In genomic region chr9:117703538-117703937, GRCh38 we compare ENCODE assay signal across 8 cellular contexts. TPM values are rescaled to one million over a fixed set of nuclear protein-coding genes. Genes with fewer than 3 reads are reported as not detected.
DNase-seq lines count a peak whose midpoint lies in the region; ATAC-seq and TF ChIP-seq lines count a peak whose summit lies in the region.

No MANE protein-coding gene starts in this region.

- no peaks in the 10 kb centered on the region for H4K20me1 ChIP-seq in GM23338 (replicated peaks; ENCODE audit: insufficient read depth)

- no peak overlapping the region for H3K4me3 Mint-ChIP-seq in GM23338

- H3K4me1 ChIP-seq in GM23338 (ENCODE audit: insufficient read depth) (peaks cover 7% of the 10 kb centered on the region; the same call in 1 of the 2 replicates), subcutaneous abdominal adipose tissue (ENCODE audit: control insufficient read depth in 5 of 5, insufficient read depth in 5 of 5, low read length in 5 of 5) (peaks cover 7 to 47% (median 40%) of the 10 kb centered on the region in 5 donors)

- no peak for TF ChIP-seq CTCF in GM23338 (conservative IDR thresholded peaks at IDR 0.05; ENCODE audit: low read depth in 2 of 2)

- no peaks in the 10 kb centered on the region for H3K79me2 ChIP-seq in GM23338 (replicated peaks; ENCODE audit: insufficient read depth)

- H3K27ac Mint-ChIP-seq in GM23338, result no peak overlapping the region

- H3K4me1 Mint-ChIP-seq in GM23338, result peaks cover 10% of the 10 kb centered on the region

- no peaks in the 10 kb centered on the region for H3K27me3 Mint-ChIP-seq in GM23338 (ENCODE audit: insufficient read depth, low read depth, poor library complexity)

- H3K27ac ChIP-seq in GM23338 (ENCODE audit: low read depth) (no peak overlapping the region), angular gyrus (ENCODE audit: low read depth, low read length) (peak overlapping the region; percentile 74), layer of hippocampus (ENCODE audit: low read depth, low read length) (peak overlapping the region; percentile 83), subcutaneous abdominal adipose tissue (ENCODE audit: low read depth, low read length) (peak overlapping the region; percentile 91)

- H3K9ac ChIP-seq in subcutaneous abdominal adipose tissue (ENCODE audit: low read length in 5 of 5), result peak overlapping the region in 4 of 5 donors; percentile 53 to 82 (median 80)

- DNase-seq in GM23338 (ENCODE audit: low spot score) (no peak), NCI-H748 treated with DMSO at 0.1 percent for 48 hours (lab: John Stamatoyannopoulos, UW) (no peak), GF-D8 (lab: John Stamatoyannopoulos, UW) (no peak), NCI-H1048 (lab: John Stamatoyannopoulos, UW) (no peak)
- DNase-seq in stimulated activated CD4-positive, alpha-beta T cell treated with anti-CD3 and anti-CD28 coated beads, Interleukin-2, amount 100 ng/mL, for 24 hours, result no peak

- no peaks in the 10 kb centered on the region for H3F3A ChIP-seq in GM23338 (replicated peaks; ENCODE audit: low read depth)

- H3K36me3 Mint-ChIP-seq in GM23338 (ENCODE audit: low read depth), result no peaks in the 10 kb centered on the region

- H3K9me3 ChIP-seq in subcutaneous abdominal adipose tissue (ENCODE audit: control insufficient read depth in 5 of 5, low read length in 5 of 5), result no peaks in the 10 kb centered on the region

- H3K4me3 ChIP-seq in GM23338 (no peak overlapping the region), subcutaneous abdominal adipose tissue (ENCODE audit: low read depth in 1 of 5, low read length in 5 of 5) (peak overlapping the region; percentile 69 to 96 (median 80))

- H3K9me2 ChIP-seq in GM23338 (ENCODE audit: insufficient read depth), result peaks cover 3% of the 10 kb centered on the region; the same call in 1 of the 2 replicates

- H3K27me3 ChIP-seq in GM23338 (ENCODE audit: insufficient read depth) (no peaks in the 10 kb centered on the region), layer of hippocampus (ENCODE audit: control insufficient read depth, insufficient read depth, low read length) (no peaks in the 10 kb centered on the region), subcutaneous abdominal adipose tissue (ENCODE audit: control insufficient read depth in 5 of 5, insufficient read depth in 4 of 5, low read length in 5 of 5) (no peaks in the 10 kb centered on the region)

- H3K4me2 ChIP-seq in GM23338, result no peak overlapping the region

- H3K9me3 Mint-ChIP-seq in GM23338, result peaks cover 44% of the 10 kb centered on the region

- ATAC-seq in GM23338, result no peak

- no peaks in the 10 kb centered on the region for H3K36me3 ChIP-seq in GM23338 (ENCODE audit: insufficient read depth)
- H3K36me3 ChIP-seq in subcutaneous abdominal adipose tissue (ENCODE audit: control insufficient read depth in 5 of 5, insufficient read depth in 5 of 5, low read length in 5 of 5), result peaks cover 2 to 6% (median 3%) of the 10 kb centered on the region in 5 donors

- H2AFZ ChIP-seq in GM23338, result 0 out of 2 replicates have a peak overlapping the region, but pooled peaks have one; percentile 78

TF ChIP-seq in GM23338, 12 proteins besides CTCF, POLR2A, EP300 and RAD21:
- TF ChIP-seq ZNF331 (CRISPR knock-in tag; IDR thresholded peaks at IDR 0.05; ENCODE audit: low read depth) (no peak), EZH2 (IDR thresholded peaks at IDR 0.05; ENCODE audit: low read depth, unreplicated experiment) (no peak), ZNF462 (CRISPR knock-in tag; IDR thresholded peaks at IDR 0.05) (no peak), ZNF114 (CRISPR knock-in tag; IDR thresholded peaks at IDR 0.05) (no peak), REST (IDR thresholded peaks at IDR 0.05; ENCODE audit: unreplicated experiment) (no peak), POLR2AphosphoS5 (IDR thresholded peaks at IDR 0.05; ENCODE audit: low read depth) (no peak), NANOG (IDR thresholded peaks at IDR 0.05; ENCODE audit: borderline replicate concordance) (no peak)

RNA-seq across cellular contexts. Expression of gene TLR4, which starts 0.7 kb away (rescaled TPM):
- 0.17 and 0.27 TPM in 2 replicates for total RNA-seq in GM23338 (2014; rRNA removed; shearing (Covaris generic))
- 0.06 TPM in 1 of 2 replicates, not detected in the other for polyA plus RNA-seq in GM23338 (2016; fragmentation: Nextera tagmentation; extraction: Ambion mirVana)
